ENCODE assay signal across 1 cellular context in genomic region chr6:138477913-138478539, GRCh38.
TF ChIP-seq lines count a peak whose summit lies in the region.

No MANE protein-coding gene starts in this region.

TF ChIP-seq in H1, 55 proteins besides CTCF, POLR2A, EP300 and RAD21 (continued from another document):
- no peak for TF ChIP-seq TAF1 (IDR thresholded peaks at IDR 0.05; ENCODE audit: low read depth, low read length)
- TF ChIP-seq, protein P1, sequence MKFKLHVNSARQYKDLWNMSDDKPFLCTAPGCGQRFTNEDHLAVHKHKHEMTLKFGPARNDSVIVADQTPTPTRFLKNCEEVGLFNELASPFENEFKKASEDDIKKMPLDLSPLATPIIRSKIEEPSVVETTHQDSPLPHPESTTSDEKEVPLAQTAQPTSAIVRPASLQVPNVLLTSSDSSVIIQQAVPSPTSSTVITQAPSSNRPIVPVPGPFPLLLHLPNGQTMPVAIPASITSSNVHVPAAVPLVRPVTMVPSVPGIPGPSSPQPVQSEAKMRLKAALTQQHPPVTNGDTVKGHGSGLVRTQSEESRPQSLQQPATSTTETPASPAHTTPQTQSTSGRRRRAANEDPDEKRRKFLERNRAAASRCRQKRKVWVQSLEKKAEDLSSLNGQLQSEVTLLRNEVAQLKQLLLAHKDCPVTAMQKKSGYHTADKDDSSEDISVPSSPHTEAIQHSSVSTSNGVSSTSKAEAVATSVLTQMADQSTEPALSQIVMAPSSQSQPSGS (IDR thresholded peaks at IDR 0.05; ENCODE audit: low read length), result no peak
